Comparison of ENCODE assay signal across 18 cellular contexts in genomic region chr7:17109017-17109416, GRCh38.
DNase-seq lines count a peak whose midpoint lies in the region; ATAC-seq and TF ChIP-seq lines count a peak whose summit lies in the region.
"Had no signal": no experiment of that assay in that cellular context is flagged by ENCODE, and none has a peak within 500 bp of the region (broad histone marks: within the 10 kb centered on the region; RNA-seq: fewer than 3 reads in every experiment).

No MANE protein-coding gene starts in this region.

- ATAC-seq in GM18868 (IDR thresholded peaks at IDR 0.05; ENCODE audit: unreplicated experiment), result no peak
- ATAC-seq: activated naive CD4-positive, alpha-beta T cell treated with anti-CD3 and anti-CD28 coated beads, Interleukin-2, amount 50 U/mL, for 72 hours; stimulated activated naive CD8-positive, alpha-beta T cell treated with anti-CD3 and anti-CD28 coated beads, Interleukin-15, amount 100 ng/mL, for 72 hours; T-cell had no signal

- in situ Hi-C loops in astrocyte of the cerebellum (cut with HindIII; ENCODE audit: low sequenced_read_pairs), result no loop called here

- DNase-seq in AG09309 (ENCODE audit: low read depth) (peak; percentile 56), HT-29 (ENCODE audit: low spot score) (peak; percentile 18), astrocyte of the cerebellum (ENCODE audit: low read depth) (peak; percentile 45), fibroblast of pulmonary artery (ENCODE audit: low read depth) (peak; percentile 60), NCI-H1417 treated with DMSO at 0.1 percent for 48 hours (lab: John Stamatoyannopoulos, UW) (no peak), foreskin melanocyte (no peak), kidney tubule cell (ENCODE audit: low spot score) (no peak)
- DNase-seq: activated CD4-positive, alpha-beta memory T cell treated with anti-CD3 and anti-CD28 coated beads for 36 hours; activated T-cell treated with anti-CD3 and anti-CD28 coated beads, Interleukin-2, amount 50 U/mL, for 24 hours; COR-L47; head of caudate nucleus; kidney; NCI-H82; stimulated activated naive CD8-positive, alpha-beta T cell treated with anti-CD3 and anti-CD28 coated beads, Interleukin-15, amount 100 ng/mL, for 72 hours; T-cell; WERI-Rb-1 had no signal

- TF ChIP-seq CTCF in AG09309 (IDR thresholded peaks at IDR 0.05; ENCODE audit: control insufficient read depth, insufficient read depth, low read depth, low read length, missing control alignments) (no peak), astrocyte of the cerebellum (IDR thresholded peaks at IDR 0.05; ENCODE audit: low read depth, low read length, missing control alignments) (no peak), fibroblast of pulmonary artery (IDR thresholded peaks at IDR 0.05; ENCODE audit: low read length, missing control alignments) (no peak)

- H3K4me3 ChIP-seq in AG09309 (ENCODE audit: control insufficient read depth, low read depth, low read length), result no peak overlapping the region
- no peak overlapping the region for H3K4me3 ChIP-seq in astrocyte of the cerebellum (ENCODE audit: low read depth, low read length)
- H3K4me3 ChIP-seq in fibroblast of pulmonary artery (replicated peaks; ENCODE audit: low read depth, low read length), result no peak overlapping the region

Comparison
In these comparisons a context has a peak if more than half of its experiments do, and no peak if none do; other contexts are left out.
1. DNase-seq: peak in AG09309 (single experiment), HT-29 (single experiment), astrocyte of the cerebellum (single experiment) and fibroblast of pulmonary artery (single experiment); none in NCI-H1417 treated with DMSO at 0.1 percent for 48 hours (single experiment), foreskin melanocyte (single experiment) and kidney tubule cell (single experiment).